In the genomic region with DNA sequence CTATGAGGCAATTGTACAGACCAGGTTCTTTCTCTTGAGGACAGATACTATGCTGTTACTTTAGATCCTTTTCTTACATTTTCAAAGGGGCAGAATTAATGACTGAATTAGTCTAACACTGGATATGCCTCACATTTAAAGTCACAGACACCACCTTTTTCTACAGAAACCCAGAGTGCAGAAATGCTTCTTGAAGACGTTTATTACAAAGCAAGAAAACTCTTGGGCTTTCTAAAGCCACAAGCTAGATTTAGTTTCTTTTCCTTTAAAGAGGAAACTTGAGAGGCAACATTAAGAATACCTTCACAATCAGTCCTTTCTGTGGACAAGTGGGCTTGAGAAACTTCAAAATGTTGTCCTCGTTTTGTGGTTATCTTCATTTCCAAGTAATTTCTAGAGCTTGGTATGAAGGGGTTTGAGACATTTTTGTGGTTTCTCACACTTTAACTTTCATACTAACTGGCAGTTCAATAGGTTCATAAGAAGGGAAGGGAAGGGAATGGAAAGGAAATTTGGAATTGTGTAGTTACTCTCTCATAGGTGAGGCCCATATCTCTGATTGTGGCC, we compare ENCODE assay signal across 16 cellular contexts.
DNase-seq lines count a peak whose midpoint lies in the region; ATAC-seq and TF ChIP-seq lines count a peak whose summit lies in the region.
"Had no signal": no experiment of that assay in that cellular context is flagged by ENCODE, and none has a peak within 500 bp of the region (broad histone marks: within the 10 kb centered on the region; RNA-seq: fewer than 3 reads in every experiment).

No MANE protein-coding gene starts in this region.

- in situ Hi-C loops in astrocyte of the spinal cord (cut with HindIII; ENCODE audit: low sequenced_read_pairs): no loop called here

- DNase-seq in GM23338 (ENCODE audit: low spot score): no peak
- peak; percentile 43 for DNase-seq in MM.1S
- DNase-seq in astrocyte of the spinal cord (ENCODE audit: low read depth, low spot score): peak; percentile 17
- DNase-seq in neural progenitor cell (ENCODE audit: low spot score): no peak
- no peak for DNase-seq in stimulated activated CD4-positive, alpha-beta T cell treated with anti-CD3 and anti-CD28 coated beads, Interleukin-2, amount 100 ng/mL, for 24 hours
- no peak for DNase-seq in left ventricle myocardium inferior
- no peak for DNase-seq in inferior parietal cortex (ENCODE audit: extremely low spot score)
- DNase-seq: C1 segment of cervical spinal cord; CD8-positive, alpha-beta memory T cell; DND-41; NCI-H1417 treated with DMSO at 0.1 percent for 48 hours; NCI-H1930; NCI-H2171 treated with DMSO at 0.1 percent for 48 hours; NCI-H446 treated with DMSO at 0.1 percent for 48 hours had no signal

- H3K27me3 ChIP-seq in GM23338 (ENCODE audit: insufficient read depth) (no peaks in the 10 kb centered on the region), MM.1S (replicated peaks; ENCODE audit: insufficient read depth, low read length) (no peaks in the 10 kb centered on the region), neural progenitor cell (no peaks in the 10 kb centered on the region), left ventricle myocardium inferior (ENCODE audit: low read depth) (no peaks in the 10 kb centered on the region)

- H3K9ac ChIP-seq in MM.1S (ENCODE audit: low read length) (no peak overlapping the region), neural progenitor cell (no peak overlapping the region)

- H3K27me3 Mint-ChIP-seq in GM23338 (ENCODE audit: insufficient read depth, low read depth, poor library complexity): no peaks in the 10 kb centered on the region
- peaks cover 2% of the 10 kb centered on the region for H3K27me3 Mint-ChIP-seq in neural progenitor cell (ENCODE audit: insufficient read depth, low read depth)
- H3K27me3 Mint-ChIP-seq: CD8-positive, alpha-beta memory T cell had no signal

- H3K4me3 ChIP-seq in GM23338 (no peak overlapping the region), MM.1S (ENCODE audit: low read length) (no peak overlapping the region), astrocyte of the spinal cord (ENCODE audit: low read depth, low read length) (no peak overlapping the region), neural progenitor cell (no peak overlapping the region), left ventricle myocardium inferior (no peak overlapping the region)
- H3K4me3 ChIP-seq: K562 had no signal

- H3K4me3 Mint-ChIP-seq in GM23338: no peak overlapping the region
- no peak overlapping the region for H3K4me3 Mint-ChIP-seq in neural progenitor cell
- H3K4me3 Mint-ChIP-seq: CD8-positive, alpha-beta memory T cell had no signal

- H3F3A ChIP-seq in GM23338 (replicated peaks; ENCODE audit: low read depth) (no peaks in the 10 kb centered on the region), MM.1S (ENCODE audit: insufficient read depth, low read length) (peaks cover 4% of the 10 kb centered on the region; the same call in 1 of the 2 replicates), neural progenitor cell (ENCODE audit: low read depth) (no peaks in the 10 kb centered on the region)

- no peak overlapping the region for H3K27ac ChIP-seq in GM23338 (ENCODE audit: low read depth)
- H3K27ac ChIP-seq in MM.1S (ENCODE audit: low read length): no peak overlapping the region
- H3K27ac ChIP-seq in neural progenitor cell: no peak overlapping the region
- no peak overlapping the region for H3K27ac ChIP-seq in left ventricle myocardium inferior (replicated peaks)

- H3K36me3 ChIP-seq in GM23338 (ENCODE audit: insufficient read depth): no peaks in the 10 kb centered on the region
- no peaks in the 10 kb centered on the region for H3K36me3 ChIP-seq in MM.1S (replicated peaks; ENCODE audit: insufficient read depth, low read length)
- no peaks in the 10 kb centered on the region for H3K36me3 ChIP-seq in neural progenitor cell
- no peaks in the 10 kb centered on the region for H3K36me3 ChIP-seq in left ventricle myocardium inferior

- no peak overlapping the region for H3K4me2 ChIP-seq in GM23338
- 0 out of 2 replicates have a peak overlapping the region, but pooled peaks have one; percentile 8 for H3K4me2 ChIP-seq in MM.1S (ENCODE audit: low read depth, low read length)
- H3K4me2 ChIP-seq in neural progenitor cell: no peak overlapping the region

- H2AFZ ChIP-seq in GM23338 (peak overlapping the region; percentile 49; the same call in 1 of the 2 replicates), MM.1S (ENCODE audit: low read length) (no peak overlapping the region), neural progenitor cell (replicated peaks) (peak overlapping the region; percentile 39)

- no peaks in the 10 kb centered on the region for H3K4me1 Mint-ChIP-seq in GM23338
- no peaks in the 10 kb centered on the region for H3K4me1 Mint-ChIP-seq in neural progenitor cell
- H3K4me1 Mint-ChIP-seq: CD8-positive, alpha-beta memory T cell had no signal

- H3K9me3 Mint-ChIP-seq in GM23338 (no peaks in the 10 kb centered on the region), neural progenitor cell (no peaks in the 10 kb centered on the region)

- intact Hi-C loops in left ventricle myocardium inferior (cut with micrococcal nuclease): loop anchor here (5.0 kb wide), 1 partner anchor 67 kb away; no protein-coding TSS in a partner anchor

- H4K20me1 ChIP-seq in GM23338 (replicated peaks; ENCODE audit: insufficient read depth) (no peaks in the 10 kb centered on the region), MM.1S (ENCODE audit: insufficient read depth, low read length) (no peaks in the 10 kb centered on the region), neural progenitor cell (ENCODE audit: low read depth) (no peaks in the 10 kb centered on the region)

- H3K79me2 ChIP-seq in GM23338 (replicated peaks; ENCODE audit: insufficient read depth) (no peaks in the 10 kb centered on the region), MM.1S (ENCODE audit: low read length) (no peaks in the 10 kb centered on the region), neural progenitor cell (ENCODE audit: low read depth) (no peaks in the 10 kb centered on the region)

- H3K9me3 ChIP-seq in MM.1S (replicated peaks; ENCODE audit: insufficient read depth, low read length) (no peaks in the 10 kb centered on the region), neural progenitor cell (ENCODE audit: low read depth) (no peaks in the 10 kb centered on the region), left ventricle myocardium inferior (replicated peaks) (no peaks in the 10 kb centered on the region)

- no peak for TF ChIP-seq CTCF in GM23338 (conservative IDR thresholded peaks at IDR 0.05; ENCODE audit: low read depth in 2 of 2)
- TF ChIP-seq CTCF in MM.1S (IDR thresholded peaks at IDR 0.05; ENCODE audit: low read length): no peak
- TF ChIP-seq CTCF in astrocyte of the spinal cord (IDR thresholded peaks at IDR 0.05; ENCODE audit: low read depth, low read length): no peak
- TF ChIP-seq CTCF in neural progenitor cell (IDR thresholded peaks at IDR 0.05): no peak
- no peak for TF ChIP-seq CTCF in left ventricle myocardium inferior (IDR thresholded peaks at IDR 0.05; ENCODE audit: borderline replicate concordance)

- ATAC-seq in GM23338: no peak
- ATAC-seq: K562, Right ventricle myocardium inferior had no signal

- H3K36me3 Mint-ChIP-seq in GM23338 (ENCODE audit: low read depth) (no peaks in the 10 kb centered on the region), neural progenitor cell (no peaks in the 10 kb centered on the region)
- H3K36me3 Mint-ChIP-seq: CD8-positive, alpha-beta memory T cell had no signal

- H3K9me2 ChIP-seq in GM23338 (ENCODE audit: insufficient read depth) (no peaks in the 10 kb centered on the region), MM.1S (replicated peaks; ENCODE audit: insufficient read depth, low read length) (no peaks in the 10 kb centered on the region)

- H3K4me1 ChIP-seq in GM23338 (ENCODE audit: insufficient read depth) (no peaks in the 10 kb centered on the region), MM.1S (ENCODE audit: low read length) (peaks cover 11% of the 10 kb centered on the region), neural progenitor cell (no peaks in the 10 kb centered on the region), left ventricle myocardium inferior (no peaks in the 10 kb centered on the region)

- H3K27ac Mint-ChIP-seq in GM23338: no peak overlapping the region
- H3K27ac Mint-ChIP-seq in neural progenitor cell: no peak overlapping the region
- H3K27ac Mint-ChIP-seq: CD8-positive, alpha-beta memory T cell had no signal

TF ChIP-seq in GM23338, 12 proteins besides CTCF, POLR2A, EP300 and RAD21:
- TF ChIP-seq NANOG (IDR thresholded peaks at IDR 0.05; ENCODE audit: borderline replicate concordance) (no peak), EZH2phosphoT487 (IDR thresholded peaks at IDR 0.05; ENCODE audit: unreplicated experiment) (no peak), ZNF331 (CRISPR knock-in tag; IDR thresholded peaks at IDR 0.05; ENCODE audit: low read depth) (no peak), STAT1 (IDR thresholded peaks at IDR 0.05; ENCODE audit: unreplicated experiment) (no peak)
- TF ChIP-seq, protein P1, sequence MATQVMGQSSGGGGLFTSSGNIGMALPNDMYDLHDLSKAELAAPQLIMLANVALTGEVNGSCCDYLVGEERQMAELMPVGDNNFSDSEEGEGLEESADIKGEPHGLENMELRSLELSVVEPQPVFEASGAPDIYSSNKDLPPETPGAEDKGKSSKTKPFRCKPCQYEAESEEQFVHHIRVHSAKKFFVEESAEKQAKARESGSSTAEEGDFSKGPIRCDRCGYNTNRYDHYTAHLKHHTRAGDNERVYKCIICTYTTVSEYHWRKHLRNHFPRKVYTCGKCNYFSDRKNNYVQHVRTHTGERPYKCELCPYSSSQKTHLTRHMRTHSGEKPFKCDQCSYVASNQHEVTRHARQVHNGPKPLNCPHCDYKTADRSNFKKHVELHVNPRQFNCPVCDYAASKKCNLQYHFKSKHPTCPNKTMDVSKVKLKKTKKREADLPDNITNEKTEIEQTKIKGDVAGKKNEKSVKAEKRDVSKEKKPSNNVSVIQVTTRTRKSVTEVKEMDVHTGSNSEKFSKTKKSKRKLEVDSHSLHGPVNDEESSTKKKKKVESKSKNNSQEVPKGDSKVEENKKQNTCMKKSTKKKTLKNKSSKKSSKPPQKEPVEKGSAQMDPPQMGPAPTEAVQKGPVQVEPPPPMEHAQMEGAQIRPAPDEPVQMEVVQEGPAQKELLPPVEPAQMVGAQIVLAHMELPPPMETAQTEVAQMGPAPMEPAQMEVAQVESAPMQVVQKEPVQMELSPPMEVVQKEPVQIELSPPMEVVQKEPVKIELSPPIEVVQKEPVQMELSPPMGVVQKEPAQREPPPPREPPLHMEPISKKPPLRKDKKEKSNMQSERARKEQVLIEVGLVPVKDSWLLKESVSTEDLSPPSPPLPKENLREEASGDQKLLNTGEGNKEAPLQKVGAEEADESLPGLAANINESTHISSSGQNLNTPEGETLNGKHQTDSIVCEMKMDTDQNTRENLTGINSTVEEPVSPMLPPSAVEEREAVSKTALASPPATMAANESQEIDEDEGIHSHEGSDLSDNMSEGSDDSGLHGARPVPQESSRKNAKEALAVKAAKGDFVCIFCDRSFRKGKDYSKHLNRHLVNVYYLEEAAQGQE (IDR thresholded peaks at IDR 0.05; ENCODE audit: unreplicated experiment): no peak

Comparison
In these comparisons a context has a peak if more than half of its experiments do, and no peak if none do; other contexts are left out.
1. DNase-seq: peak in MM.1S (single experiment) and astrocyte of the spinal cord (single experiment); none in GM23338 (single experiment), neural progenitor cell (single experiment), stimulated activated CD4-positive, alpha-beta T cell treated with anti-CD3 and anti-CD28 coated beads, Interleukin-2, amount 100 ng/mL, for 24 hours (0 of 2), left ventricle myocardium inferior (single experiment) and inferior parietal cortex (single experiment).